ENCODE assay signal across 8 cellular contexts in genomic region chr1:227541796-227542152, GRCh38. TPM values are rescaled to one million over a fixed set of nuclear protein-coding genes. Genes with fewer than 3 reads are reported as not detected.
DNase-seq lines count a peak whose midpoint lies in the region; ATAC-seq and TF ChIP-seq lines count a peak whose summit lies in the region.

No MANE protein-coding gene starts in this region.

- H3K36me3 ChIP-seq in BJ (ENCODE audit: control insufficient read depth, insufficient read depth, low read length), result no peaks in the 10 kb centered on the region
- H3K36me3 ChIP-seq in mucosa of stomach (ENCODE audit: control insufficient read depth, insufficient read depth, low read length), result no peaks in the 10 kb centered on the region

- CTCF ChIA-PET in BJ (lab: Yijun Ruan, JAX), result interaction anchor here (0.9 to 1.5 kb wide), 4 partner anchors 9 to 60 kb away, joined by 3 to 6 read pairs (median 3); no protein-coding TSS in a partner anchor

- H3K4me1 ChIP-seq in mucosa of stomach (ENCODE audit: control insufficient read depth, insufficient read depth, low read length), result peaks cover 4% of the 10 kb centered on the region

- H3K27me3 ChIP-seq in BJ (ENCODE audit: control insufficient read depth, insufficient read depth, low read length), result no peaks in the 10 kb centered on the region
- no peaks in the 10 kb centered on the region for H3K27me3 ChIP-seq in mucosa of stomach (ENCODE audit: control insufficient read depth, insufficient read depth, low read length)

- peak overlapping the region; percentile 78 for H3K4me3 ChIP-seq in BJ (ENCODE audit: low read depth, low read length)
- no peak overlapping the region for H3K4me3 ChIP-seq in mucosa of stomach (ENCODE audit: low read length)

- POLR2A ChIA-PET in BJ (lab: Charles Lee), result no interaction called here

- TF ChIP-seq CTCF in BJ (IDR thresholded peaks at IDR 0.05; ENCODE audit: insufficient read depth, low read depth, low read length), result no peak

- H3K9ac ChIP-seq in mucosa of stomach (ENCODE audit: low read length), result peak overlapping the region; percentile 56

- H3K9me3 ChIP-seq in mucosa of stomach (ENCODE audit: control insufficient read depth, low read length), result no peaks in the 10 kb centered on the region

- DNase-seq in BJ (ENCODE audit: low read depth) (no peak), ecto neural progenitor cell (ENCODE audit: low spot score) (peak; percentile 65), SKM-1 (lab: John Stamatoyannopoulos, UW; ENCODE audit: unreplicated experiment) (no peak), islet precursor cell (no peak)

- ATAC-seq in HG03045 (IDR thresholded peaks at IDR 0.05; ENCODE audit: unreplicated experiment), result peak; percentile 3
- no peak for ATAC-seq in HG02642 (IDR thresholded peaks at IDR 0.05; ENCODE audit: poor library complexity, unreplicated experiment)
- no peak for ATAC-seq in GM21381 (IDR thresholded peaks at IDR 0.05; ENCODE audit: unreplicated experiment)

RNA-seq across cellular contexts. Expression of gene ZNF678, which starts 21.6 kb away (rescaled TPM):
- polyA plus RNA-seq in BJ (2011; rRNA removed), result 1.2 and 2.3 TPM in 2 replicates
- 4.7 and 5.5 TPM in 2 replicates for polyA minus RNA-seq in BJ (2011; rRNA and poly(A)+ RNA removed)
